8 cellular contexts compared by ENCODE assay signal in genomic region chr3:57596495-57597239, GRCh38. TPM values are rescaled to one million over a fixed set of nuclear protein-coding genes. Genes with fewer than 3 reads are reported as not detected.
DNase-seq lines count a peak whose midpoint lies in the region; FAIRE-seq and TF ChIP-seq lines count a peak whose summit lies in the region.

No MANE protein-coding gene starts in this region.

- H3K9me3 ChIP-seq in HAP-1 (no peaks in the 10 kb centered on the region), H1 (ENCODE audit: insufficient read depth in 2 of 2, low read depth in 1 of 2, low read length in 1 of 2) (no peaks in the 10 kb centered on the region), mesenchymal stem cell (ENCODE audit: control insufficient read depth, low read length) (no peaks in the 10 kb centered on the region)

- CTCF ChIA-PET in H1 (lab: Charles Lee; ENCODE audit: partially characterized antibody): interaction anchor here (1.0 kb wide), 1 partner anchor 24 kb away, joined by 3 read pairs; no protein-coding TSS in a partner anchor

- peak overlapping the region; percentile 97; the same call in 1 of the 2 replicates for H4K8ac ChIP-seq in H1 (ENCODE audit: extremely low read depth, insufficient read depth, low read length)
- H4K8ac ChIP-seq in mesenchymal stem cell (ENCODE audit: low read length): peak overlapping the region; percentile 94

- H3K4me1 ChIP-seq in HAP-1 (peaks cover 20% of the 10 kb centered on the region), H1 (replicated peaks in 1 of 4; ENCODE audit: control insufficient read depth in 3 of 4, insufficient read depth in 4 of 4, low read length in 3 of 4) (peaks cover 0 to 5% (median 1%) of the 10 kb centered on the region in 4 experiments; a peak in 3 of 7 replicates), mesenchymal stem cell (ENCODE audit: control insufficient read depth, insufficient read depth, low read depth, low read length) (peaks cover 9% of the 10 kb centered on the region)

- FAIRE-seq in H1 (lab: Jason Lieb, UNC): no peak

- H3K14ac ChIP-seq in H1 (ENCODE audit: insufficient read length): no peak overlapping the region
- peak overlapping the region in 1 of 2 experiments; percentile 99 for H3K14ac ChIP-seq in mesenchymal stem cell (ENCODE audit: low read length in 2 of 2)

- peak overlapping the region; percentile 83 to 99 (median 98) for H3K9ac ChIP-seq in H1 (replicated peaks in 1 of 4; ENCODE audit: extremely low read depth in 1 of 4, low read depth in 3 of 4, low read length in 3 of 4)
- peak overlapping the region; percentile 100 for H3K9ac ChIP-seq in mesenchymal stem cell (ENCODE audit: low read length)

- no peak for TF ChIP-seq EP300 in H1 (IDR thresholded peaks at IDR 0.05; ENCODE audit: borderline replicate concordance in 1 of 2, low read depth in 2 of 2, low read length in 2 of 2)

- WGBS in H1 (ENCODE audit: extremely low coverage in 1 of 2, insufficient coverage in 1 of 2, insufficient read length in 1 of 2, insufficient replicate concordance in 2 of 2, low coverage in 1 of 2, low lambda C conversion rate in 2 of 2, missing lambda C conversion rate in 1 of 2), 2 experiments: 1% methylated on average over 19 of the region's 35 CpGs; no CpG with 5 or more reads in 1 of the 2 experiments
- 1% methylated on average over 32 of the region's 35 CpGs for WGBS in mesenchymal stem cell

- H2BK12ac ChIP-seq in H1 (ENCODE audit: low read depth, low read length): peak overlapping the region; percentile 90; the same call in 1 of the 2 replicates
- H2BK12ac ChIP-seq in mesenchymal stem cell (ENCODE audit: low read length in 2 of 2): peak overlapping the region; percentile 41 to 66

- no peak overlapping the region for H2BK20ac ChIP-seq in H1 (ENCODE audit: low read length)

- no peak overlapping the region for H3K23ac ChIP-seq in H1 (ENCODE audit: insufficient read length)
- peak overlapping the region in 1 of 2 experiments; percentile 96 for H3K23ac ChIP-seq in mesenchymal stem cell (ENCODE audit: low read length in 2 of 2)

- H2AFZ ChIP-seq in H1 (ENCODE audit: low read length) (no peak overlapping the region), mesenchymal stem cell (ENCODE audit: low read depth, low read length) (peak overlapping the region; percentile 10)

- DNase-seq in DMS114 treated with DMSO at 0.1 percent for 48 hours (lab: John Stamatoyannopoulos, UW; ENCODE audit: unreplicated experiment) (peak; percentile 19), HAP-1 (ENCODE audit: low spot score in 2 of 2) (peak; percentile 62 to 81), NCI-H510A treated with DMSO at 0.1 percent for 48 hours (lab: John Stamatoyannopoulos, UW) (peak; percentile 40), H1 (ENCODE audit: low read depth in 1 of 2, low spot score in 2 of 2) (peak; percentile 15 to 65), mesenchymal stem cell (peak; percentile 93), DMS153 treated with DMSO at 0.1 percent for 48 hours (lab: John Stamatoyannopoulos, UW; ENCODE audit: unreplicated experiment) (no peak)
- peak; percentile 14 to 40 (median 35) for DNase-seq in activated CD8-positive, alpha-beta memory T cell treated with anti-CD3 and anti-CD28 coated beads for 48 hours (ENCODE audit: low read depth in 2 of 3, low spot score in 2 of 3)
- DNase-seq in stimulated activated CD8-positive, alpha-beta memory T cell treated with anti-CD3 and anti-CD28 coated beads, Interleukin-12 subunit alpha, Interleukin-12 subunit beta, amount 100 ng/mL, for 1 hour (ENCODE audit: low read depth): peak; percentile 49

- no peak for TF ChIP-seq RAD21 in H1 (IDR thresholded peaks at IDR 0.05 in 1 of 2, conservative IDR thresholded peaks at IDR 0.05 in 1 of 2; ENCODE audit: low read depth in 2 of 2, low read length in 2 of 2)

- no peak for TF ChIP-seq CTCF in H1 (IDR thresholded peaks at IDR 0.05; ENCODE audit: control extremely low read depth in 1 of 3, insufficient read depth in 1 of 3, low read depth in 1 of 3, low read length in 3 of 3)

- H3K56ac ChIP-seq in H1 (replicated peaks; ENCODE audit: insufficient read length, low read depth, low read length): peak overlapping the region; percentile 90

- H2BK5ac ChIP-seq in H1 (ENCODE audit: low read depth, low read length) (peak overlapping the region; percentile 98), mesenchymal stem cell (ENCODE audit: low read depth, low read length, poor library complexity, severe bottlenecking) (peak overlapping the region; percentile 97)

- TF ChIP-seq POLR2A in H1 (IDR thresholded peaks at IDR 0.05; ENCODE audit: control extremely low read depth in 1 of 2, low read depth in 2 of 2, low read length in 2 of 2): peak in 1 of 2 experiments; percentile 52; a peak in 2 of 3 replicates

- peaks cover 7% of the 10 kb centered on the region; the same call in 1 of the 2 replicates for H3K23me2 ChIP-seq in H1 (ENCODE audit: low read depth, low read length)

- H4K20me1 ChIP-seq in H1 (replicated peaks in 1 of 2; ENCODE audit: control insufficient read depth in 1 of 2, insufficient read depth in 2 of 2, low read length in 2 of 2): peaks cover 11 to 12% of the 10 kb centered on the region in 2 experiments

- H3K79me1 ChIP-seq in H1 (ENCODE audit: low read depth, low read length): peaks cover 2% of the 10 kb centered on the region; the same call in 1 of the 2 replicates
- peaks cover 2% of the 10 kb centered on the region for H3K79me1 ChIP-seq in mesenchymal stem cell (replicated peaks; ENCODE audit: low read length, poor library complexity, severe bottlenecking)

- peak overlapping the region; percentile 93; the same call in 1 of the 2 replicates for H2AK5ac ChIP-seq in H1 (ENCODE audit: low read depth, low read length)
- peak overlapping the region; percentile 99 for H2AK5ac ChIP-seq in mesenchymal stem cell (ENCODE audit: low read length, severe bottlenecking)

- peaks cover 40 to 56% of the 10 kb centered on the region in 2 experiments for H3K79me2 ChIP-seq in H1 (ENCODE audit: control insufficient read depth in 1 of 2, insufficient read depth in 2 of 2, low read length in 2 of 2)

- H3K36me3 ChIP-seq in HAP-1 (replicated peaks) (no peaks in the 10 kb centered on the region; the same call in none of the 2 replicates), H1 (ENCODE audit: control insufficient read depth in 2 of 4, insufficient read depth in 4 of 4, low read length in 3 of 4) (no peaks in the 10 kb centered on the region; a peak in 1 of 8 replicates), mesenchymal stem cell (ENCODE audit: control insufficient read depth in 1 of 2, insufficient read depth in 2 of 2, low read depth in 1 of 2, low read length in 2 of 2) (peaks cover 3 to 29% of the 10 kb centered on the region in 2 experiments)

- H2BK15ac ChIP-seq in H1 (ENCODE audit: low read length) (no peak overlapping the region; the same call in 1 of the 2 replicates), mesenchymal stem cell (ENCODE audit: low read depth, poor library complexity, severe bottlenecking) (peak overlapping the region; percentile 77)

- H3K27me3 ChIP-seq in HAP-1 (ENCODE audit: low read depth) (no peaks in the 10 kb centered on the region), H1 (replicated peaks in 1 of 4; ENCODE audit: control insufficient read depth in 3 of 4, extremely low read depth in 1 of 4, insufficient read depth in 3 of 4, low read length in 3 of 4) (no peaks in the 10 kb centered on the region), mesenchymal stem cell (ENCODE audit: control insufficient read depth in 1 of 2, insufficient read depth in 1 of 2, low read length in 2 of 2) (no peaks in the 10 kb centered on the region)

- H3K4me2 ChIP-seq in H1 (ENCODE audit: insufficient read depth in 1 of 2, low read depth in 2 of 2, low read length in 2 of 2): peak overlapping the region; percentile 65 to 74
- H3K4me2 ChIP-seq in mesenchymal stem cell (ENCODE audit: low read length, poor library complexity, severe bottlenecking): peak overlapping the region; percentile 35

- H4K91ac ChIP-seq in H1 (replicated peaks; ENCODE audit: insufficient read length, low read length) (peak overlapping the region; percentile 89), mesenchymal stem cell (ENCODE audit: low read length) (peak overlapping the region; percentile 99)

- peak overlapping the region; percentile 82 for H4K5ac ChIP-seq in H1 (ENCODE audit: insufficient read length, low read depth, low read length)

- H3K4me3 ChIP-seq in HAP-1 (peak overlapping the region; percentile 71), H1 (ENCODE audit: extremely low read depth in 1 of 4, insufficient read depth in 2 of 4, low read depth in 3 of 4, low read length in 4 of 4) (peak overlapping the region; percentile 82 to 98 (median 88)), mesenchymal stem cell (ENCODE audit: insufficient read depth in 1 of 2, low read depth in 1 of 2, low read length in 2 of 2) (peak overlapping the region; percentile 93 to 99)

- POLR2A ChIA-PET in H1 (lab: Charles Lee; ENCODE audit: partially characterized antibody): interaction anchor here (0.6 to 5.0 kb wide), 19 partner anchors 9 to 397 kb away, joined by 3 to 43 read pairs (median 4); partner anchors contain the start of genes DNAH12, HESX1, PDE12 and SLMAP

- H3K27ac ChIP-seq in H1 (ENCODE audit: low read depth, low read length): peak overlapping the region; percentile 99
- peak overlapping the region; percentile 100 for H3K27ac ChIP-seq in mesenchymal stem cell (ENCODE audit: low read length, poor library complexity, severe bottlenecking)

- in situ Hi-C loops in HAP-1 (cut with MboI; ENCODE audit: low sequenced_read_pairs): no loop called here

- H3K18ac ChIP-seq in H1 (ENCODE audit: extremely low read depth, low read length) (peak overlapping the region; percentile 81), mesenchymal stem cell (ENCODE audit: low read depth in 1 of 2, low read length in 2 of 2) (peak overlapping the region; percentile 92 to 99)

- H2BK120ac ChIP-seq in H1 (replicated peaks; ENCODE audit: low read depth, low read length) (no peak overlapping the region), mesenchymal stem cell (ENCODE audit: low read depth, low read length) (peak overlapping the region; percentile 86)

- no peak overlapping the region for H3K4ac ChIP-seq in H1 (replicated peaks; ENCODE audit: insufficient read length, low read depth, low read length)
- peak overlapping the region; percentile 99 to 100 for H3K4ac ChIP-seq in mesenchymal stem cell (ENCODE audit: low read depth in 1 of 2, low read length in 2 of 2)

RNA-seq across cellular contexts. Expression of gene ARF4, which starts 0.5 kb away (rescaled TPM):
- total RNA-seq in H1 (2021; fragmentation: NEBNext Ultra II Directional; extraction: Animal tissue kit (Norgen Biotek cat#: 25700)): 137 and 138 TPM in 2 replicates
- polyA plus RNA-seq in H1 (2011; rRNA removed): 165 and 173 TPM in 2 replicates
- 141 TPM for polyA plus RNA-seq in H1 (2011; cell fraction: cytosol; rRNA removed)
- 205 TPM for polyA plus RNA-seq in H1 (2011; cell fraction: nucleus; rRNA removed)
- 107 to 127 TPM (median 114 TPM) in 4 replicates for polyA plus RNA-seq in H1 (2012, experiment 1 of 2)
- 60.7 TPM for polyA plus RNA-seq in H1 (2012, experiment 2 of 2)
- 112 TPM for polyA plus RNA-seq in H1 (2013, experiment 1 of 2)
- polyA plus RNA-seq in H1 (2013, experiment 2 of 2): 112 TPM
- polyA minus RNA-seq in H1 (2011; rRNA and poly(A)+ RNA removed): 212 and 226 TPM in 2 replicates
- 74.6 TPM for polyA minus RNA-seq in H1 (2011; cell fraction: cytosol; rRNA and poly(A)+ RNA removed)
- 181 TPM for polyA minus RNA-seq in H1 (2011; cell fraction: nucleus; rRNA and poly(A)+ RNA removed)
- polyA plus RNA-seq in mesenchymal stem cell (2013, experiment 1 of 2): 406 TPM
- 464 TPM for polyA plus RNA-seq in mesenchymal stem cell (2013, experiment 2 of 2)

RNA-seq across cellular contexts. Expression of gene PDE12, which starts 40.6 kb away (rescaled TPM):
- total RNA-seq in H1 (2021; fragmentation: NEBNext Ultra II Directional; extraction: Animal tissue kit (Norgen Biotek cat#: 25700)): 10.8 and 12.1 TPM in 2 replicates
- polyA plus RNA-seq in H1 (2011; rRNA removed): 9.0 and 13.1 TPM in 2 replicates
- polyA plus RNA-seq in H1 (2011; cell fraction: cytosol; rRNA removed): 9.3 TPM
- 11.4 TPM for polyA plus RNA-seq in H1 (2011; cell fraction: nucleus; rRNA removed)
- polyA plus RNA-seq in H1 (2012, experiment 1 of 2): 6.6 to 9.9 TPM (median 8.2 TPM) in 4 replicates
- polyA plus RNA-seq in H1 (2012, experiment 2 of 2): 1.9 TPM
- 6.7 TPM for polyA plus RNA-seq in H1 (2013, experiment 1 of 2)
- polyA plus RNA-seq in H1 (2013, experiment 2 of 2): 7.2 TPM
- 22.2 and 27.4 TPM in 2 replicates for polyA minus RNA-seq in H1 (2011; rRNA and poly(A)+ RNA removed)
- 17.6 TPM for polyA minus RNA-seq in H1 (2011; cell fraction: cytosol; rRNA and poly(A)+ RNA removed)
- 16.1 TPM for polyA minus RNA-seq in H1 (2011; cell fraction: nucleus; rRNA and poly(A)+ RNA removed)
- 8.2 TPM for polyA plus RNA-seq in mesenchymal stem cell (2013, experiment 1 of 2)
- 7.8 TPM for polyA plus RNA-seq in mesenchymal stem cell (2013, experiment 2 of 2)

RNA-seq across cellular contexts. Expression of gene DNAH12, which starts 52.5 kb away (rescaled TPM):
- not detected in 2 replicates for total RNA-seq in H1 (2021; fragmentation: NEBNext Ultra II Directional; extraction: Animal tissue kit (Norgen Biotek cat#: 25700))
- polyA plus RNA-seq in H1 (2011; rRNA removed): not detected in 2 replicates
- polyA plus RNA-seq in H1 (2011; cell fraction: cytosol; rRNA removed): not detected
- polyA plus RNA-seq in H1 (2011; cell fraction: nucleus; rRNA removed): not detected
- polyA plus RNA-seq in H1 (2012, experiment 1 of 2): not detected in 4 replicates
- not detected for polyA plus RNA-seq in H1 (2012, experiment 2 of 2)
- 0.04 TPM for polyA plus RNA-seq in H1 (2013, experiment 1 of 2)
- not detected for polyA plus RNA-seq in H1 (2013, experiment 2 of 2)
- 0.03 TPM in 1 of 2 replicates, not detected in the other for polyA minus RNA-seq in H1 (2011; rRNA and poly(A)+ RNA removed)
- polyA minus RNA-seq in H1 (2011; cell fraction: cytosol; rRNA and poly(A)+ RNA removed): not detected
- polyA minus RNA-seq in H1 (2011; cell fraction: nucleus; rRNA and poly(A)+ RNA removed): not detected
- polyA plus RNA-seq in mesenchymal stem cell (2013, experiment 1 of 2): 0.07 TPM
- 0.01 TPM for polyA plus RNA-seq in mesenchymal stem cell (2013, experiment 2 of 2)
